8 cellular contexts compared by ENCODE assay signal in genomic region chr21:41610042-41610839, GRCh38.
DNase-seq lines count a peak whose midpoint lies in the region; ATAC-seq, FAIRE-seq and TF ChIP-seq lines count a peak whose summit lies in the region.

No MANE protein-coding gene starts in this region.

- no peak overlapping the region for H2AFZ ChIP-seq in SK-N-SH (ENCODE audit: low read depth)

- TF ChIP-seq POLR2A in erythroblast (IDR thresholded peaks at IDR 0.05; ENCODE audit: low read length) = no peak

- H3K9ac ChIP-seq in SK-N-SH = no peak overlapping the region

- H3F3A ChIP-seq in DOHH2 (ENCODE audit: control insufficient read depth, insufficient read depth) = no peaks in the 10 kb centered on the region
- peaks cover 9% of the 10 kb centered on the region for H3F3A ChIP-seq in SK-N-SH (replicated peaks; ENCODE audit: insufficient read depth)

- H3K36me3 ChIP-seq in DOHH2 (ENCODE audit: control insufficient read depth, low read length) (no peaks in the 10 kb centered on the region), SK-N-SH (replicated peaks in 1 of 2; ENCODE audit: control insufficient read depth in 1 of 2, insufficient read depth in 2 of 2, low read length in 1 of 2) (no peaks in the 10 kb centered on the region)

- 51% methylated on average over 18 of the region's 20 CpGs for WGBS in SK-N-SH (ENCODE audit: low lambda C conversion rate)

- POLR2A ChIA-PET in SK-N-SH (lab: Yijun Ruan, JAX) = no interaction called here

- H3K4me3 ChIP-seq in DOHH2 (ENCODE audit: low read length) (no peak overlapping the region), SK-N-SH (ENCODE audit: low read depth in 2 of 2, low read length in 1 of 2) (no peak overlapping the region; a peak in 1 of 4 replicates)

- H3K27me3 ChIP-seq in DOHH2 (ENCODE audit: control insufficient read depth, low read length) (no peaks in the 10 kb centered on the region), SK-N-SH (ENCODE audit: insufficient read depth) (no peaks in the 10 kb centered on the region)

- H3K9me2 ChIP-seq in DOHH2 (replicated peaks; ENCODE audit: control insufficient read depth, low read length) = no peaks in the 10 kb centered on the region
- no peaks in the 10 kb centered on the region for H3K9me2 ChIP-seq in SK-N-SH

- H3K4me1 ChIP-seq in DOHH2 (ENCODE audit: control insufficient read depth, low read length) (peaks cover 8% of the 10 kb centered on the region), SK-N-SH (ENCODE audit: control insufficient read depth in 1 of 2, insufficient read depth in 2 of 2, low read depth in 1 of 2, low read length in 1 of 2) (peaks cover 6 to 13% of the 10 kb centered on the region in 2 experiments; a peak in 3 of 4 replicates)

- CTCF ChIA-PET in SK-N-SH (lab: Yijun Ruan, JAX) = interaction anchor here (0.6 to 6.1 kb wide), 11 partner anchors 9 to 212 kb away, joined by 3 to 75 read pairs (median 3); no protein-coding TSS in a partner anchor

- H4K20me1 ChIP-seq in DOHH2 (ENCODE audit: control insufficient read depth, insufficient read depth, low read depth, low read length) (no peaks in the 10 kb centered on the region), SK-N-SH (ENCODE audit: insufficient read depth) (no peaks in the 10 kb centered on the region)

- no peak overlapping the region for H3K27ac ChIP-seq in DOHH2 (ENCODE audit: low read depth, low read length)
- H3K27ac ChIP-seq in SK-N-SH (ENCODE audit: low read depth in 2 of 2, low read length in 1 of 2) = no peak overlapping the region

- H3K27me3 Mint-ChIP-seq in natural killer cell treated with Interleukin-12 subunit alpha and Interleukin-12 subunit beta and Interleukin-15 and Interleukin-18, amount 100 ng/mL, for 72 hours = peaks cover 9 to 10% of the 10 kb centered on the region in 2 donors

- H3K4me2 ChIP-seq in DOHH2 (ENCODE audit: low read length) (no peak overlapping the region), SK-N-SH (no peak overlapping the region)

- no peaks in the 10 kb centered on the region for H3K9me3 Mint-ChIP-seq in natural killer cell treated with Interleukin-12 subunit alpha and Interleukin-12 subunit beta and Interleukin-15 and Interleukin-18, amount 100 ng/mL, for 72 hours

- H3K4me1 Mint-ChIP-seq in natural killer cell treated with Interleukin-12 subunit alpha and Interleukin-12 subunit beta and Interleukin-15 and Interleukin-18, amount 100 ng/mL, for 72 hours (ENCODE audit: low read depth in 2 of 2) = no peaks in the 10 kb centered on the region

- H3K4me3 Mint-ChIP-seq in natural killer cell treated with Interleukin-12 subunit alpha and Interleukin-12 subunit beta and Interleukin-15 and Interleukin-18, amount 100 ng/mL, for 72 hours = no peak overlapping the region

- no peak for DNase-seq in HTR-8/SVneo (ENCODE audit: insufficient read length, low spot score)
- peak; percentile 70 for DNase-seq in SK-N-SH
- peak; percentile 33 to 55 for DNase-seq in erythroblast (lab: John Stamatoyannopoulos, UW)
- peak; percentile 54 for DNase-seq in natural killer cell treated with Interleukin-12 subunit alpha and Interleukin-12 subunit beta and Interleukin-15 and Interleukin-18, amount 100 ng/mL, for 72 hours (ENCODE audit: low spot score)

- peak; percentile 71 for TF ChIP-seq CTCF in DOHH2 (IDR thresholded peaks at IDR 0.05; ENCODE audit: low read depth, low read length, poor library complexity, severe bottlenecking)
- peak; percentile 90 for TF ChIP-seq CTCF in SK-N-SH (IDR thresholded peaks at IDR 0.05)

- ATAC-seq in natural killer cell treated with Interleukin-12 subunit alpha and Interleukin-12 subunit beta and Interleukin-15 and Interleukin-18, amount 100 ng/mL, for 72 hours = no peak
- ATAC-seq in HG02884 (IDR thresholded peaks at IDR 0.05; ENCODE audit: unreplicated experiment) (no peak), HG02981 (IDR thresholded peaks at IDR 0.05; ENCODE audit: unreplicated experiment) (no peak), HG03196 (IDR thresholded peaks at IDR 0.05; ENCODE audit: unreplicated experiment) (no peak)

- FAIRE-seq in HTR-8/SVneo (lab: Jason Lieb, UNC) = peak; percentile 77

- no peaks in the 10 kb centered on the region for H3K79me2 ChIP-seq in DOHH2 (ENCODE audit: control insufficient read depth, low read length)
- no peaks in the 10 kb centered on the region for H3K79me2 ChIP-seq in SK-N-SH (ENCODE audit: insufficient read depth)

- H3K36me3 Mint-ChIP-seq in natural killer cell treated with Interleukin-12 subunit alpha and Interleukin-12 subunit beta and Interleukin-15 and Interleukin-18, amount 100 ng/mL, for 72 hours = no peaks in the 10 kb centered on the region

- TF ChIP-seq RAD21 in SK-N-SH (IDR thresholded peaks at IDR 0.05; ENCODE audit: low read length) = peak; percentile 72

- TF ChIP-seq EP300 in SK-N-SH (IDR thresholded peaks at IDR 0.05; ENCODE audit: borderline replicate concordance in 1 of 2, low read depth in 1 of 2, low read length in 1 of 2) = no peak

- H3K27ac Mint-ChIP-seq in natural killer cell treated with Interleukin-12 subunit alpha and Interleukin-12 subunit beta and Interleukin-15 and Interleukin-18, amount 100 ng/mL, for 72 hours = no peak overlapping the region

- H3K9me3 ChIP-seq in DOHH2 (ENCODE audit: control insufficient read depth, insufficient read depth, low read length) = no peaks in the 10 kb centered on the region
- no peaks in the 10 kb centered on the region for H3K9me3 ChIP-seq in SK-N-SH

TF ChIP-seq in SK-N-SH, 30 proteins besides CTCF, POLR2A, EP300 and RAD21:
- TF ChIP-seq SMC3 (IDR thresholded peaks at IDR 0.05; ENCODE audit: low read depth, low read length) (peak; percentile 84), CHD2 (IDR thresholded peaks at IDR 0.05; ENCODE audit: low read length, partially characterized antibody) (no peak)
